Comparison of ENCODE assay signal across 13 cellular contexts in the genomic region with DNA sequence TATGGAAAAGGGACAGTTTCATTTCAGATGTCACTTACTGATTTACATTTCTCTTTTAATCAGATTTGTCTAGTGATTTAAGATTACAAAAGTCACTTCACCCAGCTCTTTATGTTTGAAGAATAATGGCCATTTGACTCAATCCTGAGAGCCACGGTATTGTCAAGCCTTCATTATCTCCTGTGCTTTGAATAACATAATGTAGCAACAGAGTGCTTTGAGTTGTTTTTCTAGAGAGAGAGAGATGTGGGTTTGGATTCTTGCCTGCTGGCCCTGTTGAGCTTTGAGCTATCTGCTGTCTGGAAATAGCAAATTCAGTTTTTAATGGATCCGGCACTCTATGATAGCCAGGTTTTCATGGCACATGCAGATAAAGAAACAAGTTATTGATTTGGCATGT.
DNase-seq lines count a peak whose midpoint lies in the region; ATAC-seq, FAIRE-seq and TF ChIP-seq lines count a peak whose summit lies in the region.
"Had no signal": no experiment of that assay in that cellular context is flagged by ENCODE, and none has a peak within 500 bp of the region (broad histone marks: within the 10 kb centered on the region; RNA-seq: fewer than 3 reads in every experiment).

No MANE protein-coding gene starts in this region.

- H3K27me3 ChIP-seq in HepG2 (ENCODE audit: control insufficient read depth in 1 of 2, insufficient read depth in 2 of 2, low read length in 2 of 2) (no peaks in the 10 kb centered on the region), transverse colon (no peaks in the 10 kb centered on the region)
- no peaks in the 10 kb centered on the region for H3K27me3 ChIP-seq in CD8-positive, alpha-beta T cell (ENCODE audit: insufficient read depth, low read length)
- H3K27me3 ChIP-seq: BLaER1 had no signal

- TF ChIP-seq POLR2A in HepG2 (IDR thresholded peaks at IDR 0.05; ENCODE audit: insufficient read depth in 1 of 2, low read depth in 2 of 2, low read length in 2 of 2): no peak
- no peak for TF ChIP-seq POLR2A in transverse colon (IDR thresholded peaks at IDR 0.05)

- H3K36me3 ChIP-seq in HepG2 (replicated peaks in 1 of 2; ENCODE audit: control insufficient read depth in 1 of 2, insufficient read depth in 2 of 2, low read length in 2 of 2) (no peaks in the 10 kb centered on the region), transverse colon (no peaks in the 10 kb centered on the region)
- no peaks in the 10 kb centered on the region for H3K36me3 ChIP-seq in CD8-positive, alpha-beta T cell (ENCODE audit: insufficient read depth, low read length)
- H3K36me3 ChIP-seq: BLaER1 had no signal

- in situ Hi-C loops in HepG2 (cut with HindIII; ENCODE audit: extremely low pct_ligation_motif_present, low pct_unique_long_range_greater_than_20kb) (no loop called here), transverse colon (cut with MboI; ENCODE audit: low pct_ligation_motif_present in 1 of 4, low pct_unique_long_range_greater_than_20kb in 1 of 4, low sequenced_read_pairs in 3 of 4) (no loop called here)

- H3K4me3 ChIP-seq in HepG2 (replicated peaks in 1 of 3; ENCODE audit: insufficient read depth in 1 of 3, low read depth in 2 of 3, low read length in 3 of 3): no peak overlapping the region
- H3K4me3 ChIP-seq in CD8-positive, alpha-beta T cell (ENCODE audit: low read depth, low read length): no peak overlapping the region
- no peak overlapping the region for H3K4me3 ChIP-seq in transverse colon
- H3K4me3 ChIP-seq: BLaER1 had no signal

- H3K79me2 ChIP-seq in HepG2 (ENCODE audit: insufficient read depth, low read length): no peaks in the 10 kb centered on the region

- H3K4me1 ChIP-seq in HepG2 (ENCODE audit: insufficient read depth, low read length): peaks cover 29% of the 10 kb centered on the region
- no peaks in the 10 kb centered on the region for H3K4me1 ChIP-seq in CD8-positive, alpha-beta T cell (ENCODE audit: insufficient read depth, low read length)
- H3K4me1 ChIP-seq in transverse colon: peaks cover 0 to 3% (median 0%) of the 10 kb centered on the region in 4 donors

- H4K20me1 ChIP-seq in HepG2 (ENCODE audit: insufficient read depth, low read length): no peaks in the 10 kb centered on the region
- H4K20me1 ChIP-seq: BLaER1 had no signal

- no peaks in the 10 kb centered on the region for H3K27me3 Mint-ChIP-seq in CD8-positive, alpha-beta T cell (ENCODE audit: low read depth)

- intact Hi-C loops in HepG2 (cut with micrococcal nuclease; ENCODE audit: unreplicated experiment) (no loop called here), transverse colon (cut with DNase I; ENCODE audit: low total_unique reads) (no loop called here)
- intact Hi-C loops in CD8-positive, alpha-beta T cell (cut with DNase I, micrococcal nuclease): no loop called here

- TF ChIP-seq CTCF in HepG2 (CRISPR knock-in tag; IDR thresholded peaks at IDR 0.05): no peak
- TF ChIP-seq CTCF in CD8-positive, alpha-beta T cell (IDR thresholded peaks at IDR 0.05): no peak
- TF ChIP-seq CTCF in GM20000 (IDR thresholded peaks at IDR 0.05; ENCODE audit: extremely low read depth, missing control alignments): no peak
- TF ChIP-seq CTCF in transverse colon (IDR thresholded peaks at IDR 0.05): no peak

- H3K4me3 Mint-ChIP-seq in CD8-positive, alpha-beta T cell: no peak overlapping the region
- H3K4me3 Mint-ChIP-seq: immature natural killer cell had no signal

- no peaks in the 10 kb centered on the region for H3K9me3 Mint-ChIP-seq in CD8-positive, alpha-beta T cell
- H3K9me3 Mint-ChIP-seq: immature natural killer cell had no signal

- no peak for TF ChIP-seq RAD21 in HepG2 (CRISPR knock-in tag; IDR thresholded peaks at IDR 0.05)

- no peak overlapping the region for H3K27ac Mint-ChIP-seq in CD8-positive, alpha-beta T cell
- H3K27ac Mint-ChIP-seq: immature natural killer cell had no signal

- H3K4me2 ChIP-seq in HepG2 (ENCODE audit: low read depth, low read length): no peak overlapping the region
- H3K4me2 ChIP-seq: BLaER1 had no signal

- H3K9ac ChIP-seq in HepG2 (ENCODE audit: insufficient read depth, low read depth, low read length): no peak overlapping the region
- H3K9ac ChIP-seq: BLaER1 had no signal

- 74% methylated on average over 2 of the region's 2 CpGs for WGBS in HepG2 (ENCODE audit: low lambda C conversion rate)
- 50 to 77% methylated on average over 1 to 2 of the region's 2 CpGs for WGBS in transverse colon (ENCODE audit: low coverage in 1 of 2), 2 donors

- no peak for FAIRE-seq in HepG2 (lab: Jason Lieb, UNC)
- FAIRE-seq: TTC549 had no signal

- CTCF ChIA-PET in HepG2 (lab: Yijun Ruan, JAX; ENCODE audit: low intra/inter-chr PET ratio, low total read pairs): no interaction called here
- CTCF ChIA-PET in CD8-positive, alpha-beta T cell (lab: Charles Lee): no interaction called here

- POLR2A ChIA-PET in HepG2 (lab: Yijun Ruan, JAX): no interaction called here
- POLR2A ChIA-PET in CD8-positive, alpha-beta T cell (lab: Charles Lee): no interaction called here

- H3K4me1 Mint-ChIP-seq in CD8-positive, alpha-beta T cell (ENCODE audit: low read depth): no peaks in the 10 kb centered on the region

- H3K36me3 Mint-ChIP-seq in CD8-positive, alpha-beta T cell: peaks cover 9% of the 10 kb centered on the region

- TF ChIP-seq EP300 in HepG2 (IDR thresholded peaks at IDR 0.05; ENCODE audit: low read depth in 2 of 2, low read length in 2 of 2) (no peak), HepG2 (CRISPR knock-in tag; IDR thresholded peaks at IDR 0.05; ENCODE audit: borderline replicate concordance) (no peak), transverse colon (IDR thresholded peaks at IDR 0.05; ENCODE audit: low read depth) (no peak)

- no TSS peak for BruUV-seq in HepG2 (replicated peaks; lab: Mats Ljungman, UMichigan)

- H3K9me3 ChIP-seq in HepG2 (ENCODE audit: low read length): no peaks in the 10 kb centered on the region
- no peaks in the 10 kb centered on the region for H3K9me3 ChIP-seq in CD8-positive, alpha-beta T cell (ENCODE audit: low read length)
- H3K9me3 ChIP-seq in transverse colon: no peaks in the 10 kb centered on the region
- H3K9me3 ChIP-seq: BLaER1 had no signal

- no peak overlapping the region for H2AFZ ChIP-seq in HepG2 (ENCODE audit: low read length)

- ATAC-seq in SK-N-SH treated with all-trans-retinoic acid at 6 μM for 48 hours: peak; percentile 81
- no peak; the same call in 2 of the 3 replicates for ATAC-seq in HepG2
- no peak for ATAC-seq in CD8-positive, alpha-beta T cell
- no peak for ATAC-seq in HG02642 (IDR thresholded peaks at IDR 0.05; ENCODE audit: poor library complexity, unreplicated experiment)

- no peak overlapping the region for H3K27ac ChIP-seq in HepG2 (ENCODE audit: extremely low read length, insufficient read depth, low read length)
- no peak overlapping the region for H3K27ac ChIP-seq in CD8-positive, alpha-beta T cell (ENCODE audit: low read depth, low read length)
- no peak overlapping the region for H3K27ac ChIP-seq in transverse colon
- H3K27ac ChIP-seq: BLaER1 had no signal

- DNase-seq in AG20443 (ENCODE audit: low spot score) (peak; percentile 20), NCI-H128 (lab: John Stamatoyannopoulos, UW; ENCODE audit: unreplicated experiment) (peak; percentile 79), HepG2 (ENCODE audit: low spot score) (peak; percentile 18), GM20000 (ENCODE audit: low spot score) (no peak), transverse colon (no peak)
- DNase-seq in CD8-positive, alpha-beta T cell: no peak
- DNase-seq: aorta, immature natural killer cell, RPMI8226 had no signal

TF ChIP-seq in SK-N-SH treated with all-trans-retinoic acid at 6 μM for 48 hours, 23 proteins besides CTCF, POLR2A, EP300 and RAD21 (continues in another document):
- TF ChIP-seq ZFP30 (CRISPR knock-in tag; IDR thresholded peaks at IDR 0.05): no peak
- TF ChIP-seq, protein P1, sequence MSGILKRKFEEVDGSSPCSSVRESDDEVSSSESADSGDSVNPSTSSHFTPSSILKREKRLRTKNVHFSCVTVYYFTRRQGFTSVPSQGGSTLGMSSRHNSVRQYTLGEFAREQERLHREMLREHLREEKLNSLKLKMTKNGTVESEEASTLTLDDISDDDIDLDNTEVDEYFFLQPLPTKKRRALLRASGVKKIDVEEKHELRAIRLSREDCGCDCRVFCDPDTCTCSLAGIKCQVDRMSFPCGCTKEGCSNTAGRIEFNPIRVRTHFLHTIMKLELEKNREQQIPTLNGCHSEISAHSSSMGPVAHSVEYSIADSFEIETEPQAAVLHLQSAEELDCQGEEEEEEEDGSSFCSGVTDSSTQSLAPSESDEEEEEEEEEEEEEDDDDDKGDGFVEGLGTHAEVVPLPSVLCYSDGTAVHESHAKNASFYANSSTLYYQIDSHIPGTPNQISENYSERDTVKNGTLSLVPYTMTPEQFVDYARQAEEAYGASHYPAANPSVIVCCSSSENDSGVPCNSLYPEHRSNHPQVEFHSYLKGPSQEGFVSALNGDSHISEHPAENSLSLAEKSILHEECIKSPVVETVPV (CRISPR knock-in tag; IDR thresholded peaks at IDR 0.05): 0 out of 2 replicates have a peak, but pooled peaks have one; percentile 46
- no peak for TF ChIP-seq BACH2 (CRISPR knock-in tag; IDR thresholded peaks at IDR 0.05; ENCODE audit: borderline replicate concordance)

TF ChIP-seq in HepG2, 621 proteins besides CTCF, POLR2A, EP300 and RAD21 (continues in another document):
- TF ChIP-seq ZSCAN25 (CRISPR knock-in tag; IDR thresholded peaks at IDR 0.05) (no peak), ZNF225 (CRISPR knock-in tag; IDR thresholded peaks at IDR 0.05) (no peak), SP1 (IDR thresholded peaks at IDR 0.05) (no peak), SP1 (CRISPR knock-in tag; IDR thresholded peaks at IDR 0.05) (no peak), ZNF775 (CRISPR knock-in tag; IDR thresholded peaks at IDR 0.05; ENCODE audit: borderline replicate concordance) (no peak), U2AF1 (optimal IDR thresholded peaks at IDR 0.05; ENCODE audit: low read depth, low read length) (no peak), HOXD1 (CRISPR knock-in tag; IDR thresholded peaks at IDR 0.05) (no peak), SAFB2 (CRISPR knock-in tag; IDR thresholded peaks at IDR 0.05; ENCODE audit: borderline replicate concordance, low read depth) (no peak), ZNF777 (CRISPR knock-in tag; IDR thresholded peaks at IDR 0.05) (no peak)
- TF ChIP-seq, protein P2, sequence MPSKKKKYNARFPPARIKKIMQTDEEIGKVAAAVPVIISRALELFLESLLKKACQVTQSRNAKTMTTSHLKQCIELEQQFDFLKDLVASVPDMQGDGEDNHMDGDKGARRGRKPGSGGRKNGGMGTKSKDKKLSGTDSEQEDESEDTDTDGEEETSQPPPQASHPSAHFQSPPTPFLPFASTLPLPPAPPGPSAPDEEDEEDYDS (CRISPR knock-in tag; IDR thresholded peaks at IDR 0.05): no peak
- TF ChIP-seq, protein P3, sequence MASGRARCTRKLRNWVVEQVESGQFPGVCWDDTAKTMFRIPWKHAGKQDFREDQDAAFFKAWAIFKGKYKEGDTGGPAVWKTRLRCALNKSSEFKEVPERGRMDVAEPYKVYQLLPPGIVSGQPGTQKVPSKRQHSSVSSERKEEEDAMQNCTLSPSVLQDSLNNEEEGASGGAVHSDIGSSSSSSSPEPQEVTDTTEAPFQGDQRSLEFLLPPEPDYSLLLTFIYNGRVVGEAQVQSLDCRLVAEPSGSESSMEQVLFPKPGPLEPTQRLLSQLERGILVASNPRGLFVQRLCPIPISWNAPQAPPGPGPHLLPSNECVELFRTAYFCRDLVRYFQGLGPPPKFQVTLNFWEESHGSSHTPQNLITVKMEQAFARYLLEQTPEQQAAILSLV (CRISPR knock-in tag; IDR thresholded peaks at IDR 0.05; ENCODE audit: borderline replicate concordance): no peak

Comparison
In these comparisons a context has a peak if more than half of its experiments do, and no peak if none do; other contexts are left out.
1. DNase-seq: peak in AG20443 (single experiment), NCI-H128 (single experiment) and HepG2 (single experiment); none in CD8-positive, alpha-beta T cell (0 of 7), GM20000 (single experiment) and transverse colon (single experiment).